ENCODE assay signal across 23 cellular contexts in the genomic region with DNA sequence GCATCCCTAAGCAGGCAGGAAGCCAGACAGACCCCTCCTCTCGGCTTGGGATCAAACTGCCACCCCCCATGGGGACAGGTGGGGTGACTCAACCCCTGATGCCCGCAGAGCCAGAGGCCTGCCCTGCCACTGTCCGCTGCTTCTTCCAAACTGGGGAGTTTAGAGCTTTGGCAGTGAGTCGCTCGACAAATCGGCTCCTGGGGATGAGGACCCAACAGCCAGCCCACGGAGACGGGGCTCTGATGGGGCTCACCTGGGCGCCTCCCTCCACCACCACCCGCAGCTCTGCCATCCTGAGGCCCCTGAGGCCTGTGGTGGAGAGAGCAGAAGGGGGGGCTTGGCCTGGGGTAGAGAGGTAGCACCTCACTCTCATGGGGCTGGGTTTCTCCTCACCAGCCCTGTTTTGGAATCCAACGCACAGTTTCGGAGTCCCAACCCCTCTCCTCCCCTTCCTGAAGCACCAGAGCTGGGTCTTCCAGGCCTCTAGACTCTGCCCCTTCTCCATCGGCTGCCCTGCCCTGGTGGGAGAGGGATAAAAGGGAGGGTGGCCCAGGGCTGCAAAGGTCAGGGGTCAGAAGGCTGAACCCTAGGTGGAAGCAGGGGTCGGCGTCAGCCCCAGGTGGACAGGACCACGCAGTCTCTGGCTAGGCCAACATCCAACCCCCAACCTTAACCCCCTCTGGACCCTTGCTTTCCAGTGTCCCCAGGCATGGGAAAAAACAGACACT. TPM values are rescaled to one million over a fixed set of nuclear protein-coding genes. Genes with fewer than 3 reads are reported as not detected.
DNase-seq lines count a peak whose midpoint lies in the region; ATAC-seq, FAIRE-seq and TF ChIP-seq lines count a peak whose summit lies in the region.
"Had no signal": no experiment of that assay in that cellular context is flagged by ENCODE, and none has a peak within 500 bp of the region (broad histone marks: within the 10 kb centered on the region; RNA-seq: fewer than 3 reads in every experiment).

No MANE protein-coding gene starts in this region.

- intact Hi-C loops in Panc1 (cut with micrococcal nuclease; ENCODE audit: unreplicated experiment) (no loop called here), posterior vena cava (cut with DNase I) (loop anchor here (10.0 kb wide), 2 partner anchors 127 to 147 kb away; a partner anchor contains a TSS)

- BruUV-seq in Panc1 (replicated peaks; lab: Mats Ljungman, UMichigan), result no TSS peak

- POLR2A ChIA-PET in Panc1 (lab: Charles Lee), result no interaction called here

- no peak overlapping the region for H3K4me3 ChIP-seq in Panc1 (ENCODE audit: low read depth in 2 of 2, low read length in 2 of 2)
- H3K4me3 ChIP-seq: GM23248, HAP-1 had no signal

- peak overlapping the region; percentile 60 for H3K27ac ChIP-seq in Panc1 (ENCODE audit: low read length)
- H3K27ac ChIP-seq: GM23248, KMS-11 had no signal

- in situ Hi-C loops in Panc1 (cut with HindIII; ENCODE audit: low pct_unique_long_range_greater_than_20kb, low sequenced_read_pairs), result no loop called here

- H3K9me3 ChIP-seq in Panc1 (ENCODE audit: control insufficient read depth, insufficient read depth, low read depth, low read length), result no peaks in the 10 kb centered on the region; the same call in 1 of the 2 replicates

- DNase-seq in D721Med (ENCODE audit: insufficient read length, low spot score) (peak; percentile 13), Panc1 (ENCODE audit: low read depth, low spot score) (no peak), iPS-NIHi7 (ENCODE audit: extremely low spot score) (peak; percentile 3), posterior vena cava (ENCODE audit: low spot score) (peak; percentile 75), NCI-H1436 treated with DMSO at 0.1 percent for 48 hours (lab: John Stamatoyannopoulos, UW) (no peak), NAMALWA (ENCODE audit: low spot score) (no peak)
- no peak for DNase-seq in activated CD4-positive, CD25-positive, alpha-beta regulatory T cell treated with anti-CD3 and anti-CD28 coated beads, Interleukin-2, amount 50 U/mL, for 72 hours
- DNase-seq: C1 segment of cervical spinal cord; CD8-positive, alpha-beta T cell; DMS53; GM23248; NCI-H1105 treated with DMSO at 0.1 percent for 48 hours; NCI-H1694; NCI-H2081; NCI-H2171; NCI-H345; NCI-H524; NCI-H82; RPMI8226; SHP77 had no signal

- H3K4me1 ChIP-seq in Panc1 (ENCODE audit: control insufficient read depth, insufficient read depth, low read length), result peaks cover 29% of the 10 kb centered on the region
- H3K4me1 ChIP-seq: HAP-1 had no signal

- no peaks in the 10 kb centered on the region for H3K36me3 ChIP-seq in Panc1 (ENCODE audit: control insufficient read depth, insufficient read depth, low read length)
- H3K36me3 ChIP-seq: HAP-1 had no signal

- no peaks in the 10 kb centered on the region for H3K27me3 ChIP-seq in Panc1 (ENCODE audit: control insufficient read depth, insufficient read depth, low read length)

- TF ChIP-seq CTCF in D721Med (IDR thresholded peaks at IDR 0.05; ENCODE audit: insufficient read depth, missing control alignments) (no peak), Panc1 (IDR thresholded peaks at IDR 0.05) (no peak)

- ATAC-seq in Panc1, result no peak
- ATAC-seq: CD8-positive, alpha-beta T cell had no signal

- FAIRE-seq in D721Med (lab: Jason Lieb, UNC), result no peak

- CTCF ChIA-PET in Panc1 (lab: Charles Lee), result no interaction called here

RNA-seq across cellular contexts. Expression of a gene that starts 5.8 kb away (rescaled TPM):
- total RNA-seq in Panc1 (2021; ENCODE audit: unreplicated experiment), result 23.9 TPM
- 37.3 TPM for polyA plus RNA-seq in Panc1 (2012; ENCODE audit: insufficient read length)
- total RNA-seq in posterior vena cava, result not detected
- total RNA-seq: GM23248, HT1080 had no signal
- polyA plus RNA-seq: GM23248 had no signal

RNA-seq across cellular contexts. Expression of a gene that starts 22.1 kb away (rescaled TPM):
- total RNA-seq in Panc1 (2021; ENCODE audit: unreplicated experiment) (9.1 TPM), posterior vena cava (not detected)
- polyA plus RNA-seq in Panc1 (2012; ENCODE audit: insufficient read length), result 8.3 TPM
- total RNA-seq: CD8-positive, alpha-beta T cell; GM23248 had no signal
- polyA plus RNA-seq: GM23248 had no signal

RNA-seq across cellular contexts. Expression of a gene that starts 30.8 kb away (rescaled TPM):
- total RNA-seq in Panc1 (2021; ENCODE audit: unreplicated experiment), result 77.3 TPM
- 161 TPM for polyA plus RNA-seq in Panc1 (2012; ENCODE audit: insufficient read length)
- 10 to 100 TPM; 16.0 to 17.6 TPM for total RNA-seq in posterior vena cava

RNA-seq across cellular contexts. Expression of a gene that starts 35.1 kb away (rescaled TPM):
- not detected for total RNA-seq in Panc1 (2021; ENCODE audit: unreplicated experiment)
- polyA plus RNA-seq in Panc1 (2012; ENCODE audit: insufficient read length), result not detected
- not detected for total RNA-seq in posterior vena cava
- total RNA-seq: GM23248, HT1080 had no signal
- polyA plus RNA-seq: GM23248 had no signal

RNA-seq across cellular contexts. Expression of a gene that starts 53.9 kb away (rescaled TPM):
- total RNA-seq in Panc1 (2021; ENCODE audit: unreplicated experiment) (not detected), posterior vena cava (not detected)
- not detected for polyA plus RNA-seq in Panc1 (2012; ENCODE audit: insufficient read length)
- total RNA-seq: CD8-positive, alpha-beta T cell; GM23248; HT1080 had no signal
- polyA plus RNA-seq: GM23248 had no signal

Comparison
In these comparisons a context has a peak if more than half of its experiments do, and no peak if none do; other contexts are left out.
1. DNase-seq: peak in D721Med (single experiment), iPS-NIHi7 (single experiment) and posterior vena cava (single experiment); none in Panc1 (single experiment), NCI-H1436 treated with DMSO at 0.1 percent for 48 hours (single experiment), NAMALWA (single experiment) and activated CD4-positive, CD25-positive, alpha-beta regulatory T cell treated with anti-CD3 and anti-CD28 coated beads, Interleukin-2, amount 50 U/mL, for 72 hours (single experiment).
2. RNA of a gene that starts 5.8 kb away (total RNA-seq): 23.9 TPM in Panc1 (single experiment); not detected in posterior vena cava; every median in the first group is over 10 times any median in the second.